Comparison of ENCODE assay signal across 17 cellular contexts in the genomic region with DNA sequence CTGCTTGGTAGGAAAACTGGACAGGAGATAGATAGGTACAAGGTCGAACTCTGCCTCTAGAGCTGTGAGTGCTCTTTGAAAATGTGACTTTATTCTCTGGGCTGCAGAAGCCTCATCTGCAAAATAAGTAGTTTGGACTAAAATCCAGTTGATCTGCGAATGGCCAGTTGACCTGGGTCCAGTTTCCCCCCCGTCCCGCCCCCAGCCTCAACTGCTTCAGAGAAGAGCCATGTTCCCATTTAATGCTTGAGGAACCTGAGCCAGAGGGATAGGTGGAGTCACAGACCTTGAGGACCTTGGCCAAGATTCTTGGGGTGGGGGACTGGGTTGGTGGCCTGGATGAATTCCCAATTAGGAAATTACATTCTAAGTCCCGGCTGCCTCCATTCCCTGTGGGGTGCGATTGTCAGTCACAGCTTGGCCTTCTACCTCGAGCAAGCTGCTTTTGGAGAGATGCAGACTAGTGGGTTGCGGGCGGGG. TPM values are rescaled to one million over a fixed set of nuclear protein-coding genes. Genes with fewer than 3 reads are reported as not detected.
DNase-seq lines count a peak whose midpoint lies in the region; ATAC-seq, FAIRE-seq and TF ChIP-seq lines count a peak whose summit lies in the region.
"Had no signal": no experiment of that assay in that cellular context is flagged by ENCODE, and none has a peak within 500 bp of the region (broad histone marks: within the 10 kb centered on the region; RNA-seq: fewer than 3 reads in every experiment).

No MANE protein-coding gene starts in this region.

- H3K79me2 ChIP-seq in HepG2 (ENCODE audit: insufficient read depth, low read length): no peaks in the 10 kb centered on the region
- no peaks in the 10 kb centered on the region for H3K79me2 ChIP-seq in H1 (ENCODE audit: control insufficient read depth in 1 of 2, insufficient read depth in 2 of 2, low read length in 2 of 2)

- TF ChIP-seq CTCF in HepG2 (CRISPR knock-in tag; IDR thresholded peaks at IDR 0.05): no peak
- no peak for TF ChIP-seq CTCF in right lobe of liver (IDR thresholded peaks at IDR 0.05)
- no peak for TF ChIP-seq CTCF in H1 (IDR thresholded peaks at IDR 0.05; ENCODE audit: control extremely low read depth in 1 of 3, insufficient read depth in 1 of 3, low read depth in 1 of 3, low read length in 3 of 3)

- no peaks in the 10 kb centered on the region for H3K9me3 ChIP-seq in HepG2 (ENCODE audit: low read length)
- no peaks in the 10 kb centered on the region for H3K9me3 ChIP-seq in right lobe of liver
- H3K9me3 ChIP-seq in H1 (ENCODE audit: insufficient read depth in 2 of 2, low read depth in 1 of 2, low read length in 1 of 2): no peaks in the 10 kb centered on the region
- H3K9me3 ChIP-seq: suprapubic skin had no signal

- peaks cover 71% of the 10 kb centered on the region for H3K4me1 ChIP-seq in HepG2 (ENCODE audit: insufficient read depth, low read length)
- peaks cover 0 to 29% (median 2%) of the 10 kb centered on the region in 4 donors for H3K4me1 ChIP-seq in right lobe of liver
- peaks cover 0 to 16% (median 9%) of the 10 kb centered on the region in 4 experiments; a peak in 5 of 7 replicates for H3K4me1 ChIP-seq in H1 (replicated peaks in 1 of 4; ENCODE audit: control insufficient read depth in 3 of 4, insufficient read depth in 4 of 4, low read length in 3 of 4)

- no peak overlapping the region for H3K56ac ChIP-seq in H1 (replicated peaks; ENCODE audit: insufficient read length, low read depth, low read length)

- TF ChIP-seq POLR2A in HepG2 (IDR thresholded peaks at IDR 0.05; ENCODE audit: insufficient read depth in 1 of 2, low read depth in 2 of 2, low read length in 2 of 2) (no peak), right lobe of liver (IDR thresholded peaks at IDR 0.05) (no peak), H1 (IDR thresholded peaks at IDR 0.05; ENCODE audit: control extremely low read depth in 1 of 2, low read depth in 2 of 2, low read length in 2 of 2) (no peak), H54 (IDR thresholded peaks at IDR 0.05; ENCODE audit: low read depth, low read length) (no peak)

- H3K36me3 Mint-ChIP-seq in naive B cell: no peaks in the 10 kb centered on the region

- ATAC-seq in HepG2 (no peak), right lobe of liver (no peak), naive B cell (ENCODE audit: low read depth in 2 of 2) (no peak), HG03139 (IDR thresholded peaks at IDR 0.05; ENCODE audit: unreplicated experiment) (no peak)
- ATAC-seq: activated CD4-positive, alpha-beta T cell treated with anti-CD3 and anti-CD28 coated beads for 36 hours; esophagus mucosa had no signal

- H3K27ac Mint-ChIP-seq in naive B cell: no peak overlapping the region
- H3K27ac Mint-ChIP-seq: activated CD4-positive, alpha-beta T cell treated with anti-CD3 and anti-CD28 coated beads for 36 hours; activated T-helper 2 cell treated with anti-CD3 and anti-CD28 coated beads, Interferon-gamma antibody, Interleukin-2, Interleukin-4, amounts not matched to agents 10 μg/mL and 5 μg/mL and 100 μg/mL, durations not matched to agents 14 hours and 24 hours and 36 hours had no signal

- H4K91ac ChIP-seq in H1 (replicated peaks; ENCODE audit: insufficient read length, low read length): no peak overlapping the region

- no peak overlapping the region for H2BK20ac ChIP-seq in H1 (ENCODE audit: low read length)

- H3K9ac ChIP-seq in HepG2 (ENCODE audit: insufficient read depth, low read depth, low read length): peak overlapping the region; percentile 73
- no peak overlapping the region for H3K9ac ChIP-seq in H1 (replicated peaks in 1 of 4; ENCODE audit: extremely low read depth in 1 of 4, low read depth in 3 of 4, low read length in 3 of 4)

- BruUV-seq in HepG2 (replicated peaks; lab: Mats Ljungman, UMichigan): no TSS peak

- no peak overlapping the region for H4K5ac ChIP-seq in H1 (ENCODE audit: insufficient read length, low read depth, low read length)

- H3K27me3 ChIP-seq in HepG2 (ENCODE audit: control insufficient read depth in 1 of 2, insufficient read depth in 2 of 2, low read length in 2 of 2) (no peaks in the 10 kb centered on the region), right lobe of liver (no peaks in the 10 kb centered on the region), H1 (replicated peaks in 1 of 4; ENCODE audit: control insufficient read depth in 3 of 4, extremely low read depth in 1 of 4, insufficient read depth in 3 of 4, low read length in 3 of 4) (peaks cover 29 to 83% (median 75%) of the 10 kb centered on the region in 4 experiments)

- CTCF ChIA-PET in HepG2 (lab: Yijun Ruan, JAX; ENCODE audit: low intra/inter-chr PET ratio, low total read pairs) (interaction anchor here (2.5 to 2.9 kb wide), 3 partner anchors 137 to 169 kb away, joined by 18 to 52 read pairs (median 30); no protein-coding TSS in a partner anchor), H1 (lab: Charles Lee; ENCODE audit: partially characterized antibody) (interaction anchor here (0.8 to 8.8 kb wide), 22 partner anchors 9 to 218 kb away, joined by 3 to 108 read pairs (median 4); a partner anchor contains a TSS)

- 48% methylated on average over 7 of the region's 9 CpGs for WGBS in HepG2 (ENCODE audit: low lambda C conversion rate)
- 96% methylated on average over 5 of the region's 9 CpGs for WGBS in right lobe of liver (ENCODE audit: insufficient coverage, low coverage, low lambda C conversion rate, missing lambda C conversion rate)
- 86% methylated on average over 9 of the region's 9 CpGs; no CpG with 5 or more reads in 1 of the 2 experiments for WGBS in H1 (ENCODE audit: extremely low coverage in 1 of 2, insufficient coverage in 1 of 2, insufficient read length in 1 of 2, insufficient replicate concordance in 2 of 2, low coverage in 1 of 2, low lambda C conversion rate in 2 of 2, missing lambda C conversion rate in 1 of 2), 2 experiments

- DNase-seq in HepG2 (ENCODE audit: low spot score): no peak
- DNase-seq in right lobe of liver: no peak
- peak in 1 of 2 experiments; percentile 20 for DNase-seq in H1 (ENCODE audit: low read depth in 1 of 2, low spot score in 2 of 2)
- DNase-seq in naive B cell: no peak
- DNase-seq in KBM-7: no peak
- no peak for DNase-seq in H54 (ENCODE audit: insufficient read length, low spot score)
- DNase-seq in NCI-H524 treated with DMSO at 0.1 percent for 48 hours (lab: John Stamatoyannopoulos, UW): no peak
- DNase-seq: activated CD4-positive, alpha-beta T cell treated with anti-CD3 and anti-CD28 coated beads for 36 hours; NCI-H1048 had no signal

- POLR2A ChIA-PET in HepG2 (lab: Yijun Ruan, JAX) (interaction anchor here (0.9 to 2.8 kb wide), 8 partner anchors 13 to 367 kb away, joined by 3 to 34 read pairs (median 9); a partner anchor contains a TSS), H1 (lab: Charles Lee; ENCODE audit: partially characterized antibody) (interaction anchor here (0.6 to 1.1 kb wide), 2 partner anchors 38 to 46 kb away, joined by 3 read pairs; no protein-coding TSS in a partner anchor)

- H2AK5ac ChIP-seq in H1 (ENCODE audit: low read depth, low read length): no peak overlapping the region

- no peak overlapping the region for H3K14ac ChIP-seq in H1 (ENCODE audit: insufficient read length)

- no peak for TF ChIP-seq EP300 in HepG2 (IDR thresholded peaks at IDR 0.05; ENCODE audit: low read depth in 2 of 2, low read length in 2 of 2)
- no peak for TF ChIP-seq EP300 in HepG2 (CRISPR knock-in tag; IDR thresholded peaks at IDR 0.05; ENCODE audit: borderline replicate concordance)
- no peak for TF ChIP-seq EP300 in H1 (IDR thresholded peaks at IDR 0.05; ENCODE audit: borderline replicate concordance in 1 of 2, low read depth in 2 of 2, low read length in 2 of 2)

- in situ Hi-C loops in HepG2 (cut with HindIII; ENCODE audit: extremely low pct_ligation_motif_present, low pct_unique_long_range_greater_than_20kb): loop anchor here (5.0 to 10.0 kb wide), 2 partner anchors 169 to 421 kb away; no protein-coding TSS in a partner anchor
- in situ Hi-C loops in KBM-7 (cut with MboI; ENCODE audit: low pct_unique_long_range_greater_than_20kb, low sequenced_read_pairs): loop anchor here (25.0 kb wide), 2 partner anchors 149 to 424 kb away; no protein-coding TSS in a partner anchor

- H3K9me3 Mint-ChIP-seq in naive B cell: no peaks in the 10 kb centered on the region
- H3K9me3 Mint-ChIP-seq: activated T-helper 2 cell treated with anti-CD3 and anti-CD28 coated beads, Interferon-gamma antibody, Interleukin-2, Interleukin-4, amounts not matched to agents 10 μg/mL and 5 μg/mL and 100 μg/mL, durations not matched to agents 14 hours and 24 hours and 36 hours had no signal

- H3K4me1 Mint-ChIP-seq in naive B cell: peaks cover 17 to 24% (median 18%) of the 10 kb centered on the region in 3 donors

- H3K23ac ChIP-seq in H1 (ENCODE audit: insufficient read length): no peak overlapping the region

- peaks cover 18% of the 10 kb centered on the region for H3K23me2 ChIP-seq in H1 (ENCODE audit: low read depth, low read length)

- H3K4me3 ChIP-seq in HepG2 (replicated peaks in 1 of 3; ENCODE audit: insufficient read depth in 1 of 3, low read depth in 2 of 3, low read length in 3 of 3): peak overlapping the region; percentile 69 to 86 (median 77)
- H3K4me3 ChIP-seq in right lobe of liver: no peak overlapping the region
- peak overlapping the region in 1 of 4 experiments; percentile 65; a peak in 1 of 8 replicates for H3K4me3 ChIP-seq in H1 (ENCODE audit: extremely low read depth in 1 of 4, insufficient read depth in 2 of 4, low read depth in 3 of 4, low read length in 4 of 4)

- no peak overlapping the region for H3K18ac ChIP-seq in H1 (ENCODE audit: extremely low read depth, low read length)

- no peak overlapping the region for H2BK120ac ChIP-seq in H1 (replicated peaks; ENCODE audit: low read depth, low read length)

- H2BK15ac ChIP-seq in H1 (ENCODE audit: low read length): no peak overlapping the region

- H2BK5ac ChIP-seq in H1 (ENCODE audit: low read depth, low read length): no peak overlapping the region

- H3K27ac ChIP-seq in HepG2 (ENCODE audit: extremely low read length, insufficient read depth, low read length) (peak overlapping the region; percentile 68), right lobe of liver (no peak overlapping the region), H1 (ENCODE audit: low read depth, low read length) (no peak overlapping the region)
- H3K27ac ChIP-seq: cardiac muscle cell, SK-N-MC had no signal

- H3K4ac ChIP-seq in H1 (replicated peaks; ENCODE audit: insufficient read length, low read depth, low read length): no peak overlapping the region

- H4K20me1 ChIP-seq in HepG2 (ENCODE audit: insufficient read depth, low read length): no peaks in the 10 kb centered on the region
- peaks cover 2 to 4% of the 10 kb centered on the region in 2 experiments for H4K20me1 ChIP-seq in H1 (replicated peaks in 1 of 2; ENCODE audit: control insufficient read depth in 1 of 2, insufficient read depth in 2 of 2, low read length in 2 of 2)

- TF ChIP-seq RAD21 in HepG2 (CRISPR knock-in tag; IDR thresholded peaks at IDR 0.05): no peak
- TF ChIP-seq RAD21 in H1 (IDR thresholded peaks at IDR 0.05 in 1 of 2, conservative IDR thresholded peaks at IDR 0.05 in 1 of 2; ENCODE audit: low read depth in 2 of 2, low read length in 2 of 2): no peak

- H3K4me2 ChIP-seq in HepG2 (ENCODE audit: low read depth, low read length) (peak overlapping the region; percentile 91), H1 (ENCODE audit: insufficient read depth in 1 of 2, low read depth in 2 of 2, low read length in 2 of 2) (peak overlapping the region; percentile 73 to 93; a peak in 2 of 4 replicates)

- 0 out of 2 replicates have a peak overlapping the region, but pooled peaks have one; percentile 30 for H2BK12ac ChIP-seq in H1 (ENCODE audit: low read depth, low read length)

- H2AFZ ChIP-seq in HepG2 (ENCODE audit: low read length) (peak overlapping the region; percentile 16), H1 (ENCODE audit: low read length) (no peak overlapping the region)

- peaks cover 40 to 66% (median 49%) of the 10 kb centered on the region in 3 donors for H3K27me3 Mint-ChIP-seq in naive B cell

- no peak overlapping the region for H4K8ac ChIP-seq in H1 (ENCODE audit: extremely low read depth, insufficient read depth, low read length)

- peak overlapping the region in 7 of 8 donors; percentile 51 to 79 (median 70) for H3K4me3 Mint-ChIP-seq in naive B cell
- H3K4me3 Mint-ChIP-seq: activated CD4-positive, alpha-beta T cell treated with anti-CD3 and anti-CD28 coated beads for 36 hours had no signal

- H3K36me3 ChIP-seq in HepG2 (replicated peaks in 1 of 2; ENCODE audit: control insufficient read depth in 1 of 2, insufficient read depth in 2 of 2, low read length in 2 of 2): no peaks in the 10 kb centered on the region
- H3K36me3 ChIP-seq in right lobe of liver: no peaks in the 10 kb centered on the region
- H3K36me3 ChIP-seq in H1 (ENCODE audit: control insufficient read depth in 2 of 4, insufficient read depth in 4 of 4, low read length in 3 of 4): no peaks in the 10 kb centered on the region
- H3K36me3 ChIP-seq: cardiac muscle cell, suprapubic skin had no signal

- H3K79me1 ChIP-seq in H1 (ENCODE audit: low read depth, low read length): no peaks in the 10 kb centered on the region

- intact Hi-C loops in HepG2 (cut with micrococcal nuclease; ENCODE audit: unreplicated experiment) (loop anchor here (2.0 to 5.0 kb wide), 2 partner anchors 223 to 424 kb away; no protein-coding TSS in a partner anchor), right lobe of liver (cut with DNase I) (loop anchor here in 1 of 2 donors (5.0 to 10.0 kb wide), 2 partner anchors 411 to 421 kb away; no protein-coding TSS in a partner anchor)

- FAIRE-seq in HepG2 (lab: Jason Lieb, UNC) (no peak), H1 (lab: Jason Lieb, UNC) (no peak), H54 (lab: Jason Lieb, UNC) (no peak)
- FAIRE-seq: keratinocyte had no signal

RNA-seq across cellular contexts. Expression of a gene that starts 14.1 kb away (rescaled TPM):
- total RNA-seq in HepG2 (2016; rRNA removed; fragmentation: Illumina TruSeq; extraction: Trizol) (10.2 and 15.3 TPM in 2 replicates), right lobe of liver (1 to 10 TPM; 1.9 to 4.4 (median 2.7) TPM)
- total RNA-seq in HepG2 (2016; cell fraction: cytosol; rRNA removed; fragmentation: Illumina TruSeq; extraction: Trizol; ENCODE audit: low read depth): 3.7 TPM in 2 replicates
- total RNA-seq in HepG2 (2016; cell fraction: insoluble cytoplasmic fraction; rRNA removed; fragmentation: Illumina TruSeq; extraction: Trizol): 8.3 and 14.7 TPM in 2 replicates
- 9.6 and 10.4 TPM in 2 replicates for total RNA-seq in HepG2 (2016; cell fraction: membrane; rRNA removed; fragmentation: Illumina TruSeq; extraction: Trizol)
- 10.9 and 12.4 TPM in 2 replicates for total RNA-seq in HepG2 (2016; cell fraction: nucleus; rRNA removed; fragmentation: Illumina TruSeq; extraction: Trizol)
- polyA plus RNA-seq in HepG2 (2011; rRNA removed) (2.8 and 3.0 TPM in 2 replicates), H1 (2011; rRNA removed) (0.02 TPM in 1 of 2 replicates, not detected in the other), naive B cell (ENCODE audit: low read depth in 6 of 6) (not detected)
- polyA plus RNA-seq in HepG2 (2011; cell fraction: cytosol; rRNA removed): 1.9 and 3.7 TPM in 2 replicates
- polyA plus RNA-seq in HepG2 (2011; cell fraction: nucleus; rRNA removed): 9.5 and 10.4 TPM in 2 replicates
- 1.0 and 1.6 TPM in 2 replicates for polyA plus RNA-seq in HepG2 (2012)
- 2.8 and 3.6 TPM in 2 replicates for polyA plus RNA-seq in HepG2 (2016; cell fraction: cytosol; fragmentation: Illumina TruSeq; extraction: Trizol; ENCODE audit: low read depth)
- polyA plus RNA-seq in HepG2 (2016; cell fraction: insoluble cytoplasmic fraction; fragmentation: Illumina TruSeq; extraction: Trizol; ENCODE audit: low read depth): 13.1 and 15.6 TPM in 2 replicates
- polyA plus RNA-seq in HepG2 (2016; cell fraction: membrane; fragmentation: Illumina TruSeq; extraction: Trizol; ENCODE audit: low read depth): 8.1 and 8.9 TPM in 2 replicates
- polyA plus RNA-seq in HepG2 (2016; cell fraction: nucleus; fragmentation: Illumina TruSeq; extraction: Trizol; ENCODE audit: insufficient read depth, low read depth): 26.2 and 30.9 TPM in 2 replicates
- 3.0 and 6.9 TPM in 2 replicates for polyA minus RNA-seq in HepG2 (2011; rRNA and poly(A)+ RNA removed; ENCODE audit: low replicate concordance)
- 1.5 and 2.4 TPM in 2 replicates for polyA minus RNA-seq in HepG2 (2011; cell fraction: cytosol; rRNA and poly(A)+ RNA removed)
- 4.9 and 5.3 TPM in 2 replicates for polyA minus RNA-seq in HepG2 (2011; cell fraction: nucleus; rRNA and poly(A)+ RNA removed)
- not detected in 2 replicates for total RNA-seq in H1 (2021; fragmentation: NEBNext Ultra II Directional; extraction: Animal tissue kit (Norgen Biotek cat#: 25700))
- not detected for polyA plus RNA-seq in H1 (2011; cell fraction: cytosol; rRNA removed)
- polyA plus RNA-seq in H1 (2011; cell fraction: nucleus; rRNA removed): not detected
- 0.09 TPM in 1 of 4 replicates, not detected in the others for polyA plus RNA-seq in H1 (2012, experiment 1 of 2)
- not detected for polyA plus RNA-seq in H1 (2012, experiment 2 of 2)
- polyA plus RNA-seq in H1 (2013, experiment 1 of 2): not detected
- not detected for polyA plus RNA-seq in H1 (2013, experiment 2 of 2)
- polyA minus RNA-seq in H1 (2011; rRNA and poly(A)+ RNA removed): not detected in 2 replicates
- not detected for polyA minus RNA-seq in H1 (2011; cell fraction: cytosol; rRNA and poly(A)+ RNA removed)
- polyA minus RNA-seq in H1 (2011; cell fraction: nucleus; rRNA and poly(A)+ RNA removed): not detected
- total RNA-seq: activated CD4-positive, alpha-beta T cell treated with anti-CD3 and anti-CD28 coated beads for 36 hours; pulmonary artery endothelial cell had no signal
- polyA plus RNA-seq: keratinocyte had no signal

RNA-seq across cellular contexts. Expression of a gene that starts 38.5 kb away (rescaled TPM):
- 0.86 and 1.1 TPM in 2 replicates for total RNA-seq in HepG2 (2016; rRNA removed; fragmentation: Illumina TruSeq; extraction: Trizol)
- 0.10 and 0.35 TPM in 2 replicates for total RNA-seq in HepG2 (2016; cell fraction: cytosol; rRNA removed; fragmentation: Illumina TruSeq; extraction: Trizol; ENCODE audit: low read depth)
- 0.92 and 1.3 TPM in 2 replicates for total RNA-seq in HepG2 (2016; cell fraction: insoluble cytoplasmic fraction; rRNA removed; fragmentation: Illumina TruSeq; extraction: Trizol)
- 1.1 and 1.5 TPM in 2 replicates for total RNA-seq in HepG2 (2016; cell fraction: membrane; rRNA removed; fragmentation: Illumina TruSeq; extraction: Trizol)
- total RNA-seq in HepG2 (2016; cell fraction: nucleus; rRNA removed; fragmentation: Illumina TruSeq; extraction: Trizol): 1.1 and 1.3 TPM in 2 replicates
- polyA plus RNA-seq in HepG2 (2011; rRNA removed): 0.11 and 0.17 TPM in 2 replicates
- polyA plus RNA-seq in HepG2 (2011; cell fraction: cytosol; rRNA removed): 0.05 and 0.09 TPM in 2 replicates
- polyA plus RNA-seq in HepG2 (2011; cell fraction: nucleus; rRNA removed): 0.29 and 0.48 TPM in 2 replicates
- 0.15 and 0.40 TPM in 2 replicates for polyA plus RNA-seq in HepG2 (2012)
- polyA plus RNA-seq in HepG2 (2016; cell fraction: cytosol; fragmentation: Illumina TruSeq; extraction: Trizol; ENCODE audit: low read depth): 0.14 and 0.16 TPM in 2 replicates
- 1.2 and 1.7 TPM in 2 replicates for polyA plus RNA-seq in HepG2 (2016; cell fraction: insoluble cytoplasmic fraction; fragmentation: Illumina TruSeq; extraction: Trizol; ENCODE audit: low read depth)
- 0.49 and 0.62 TPM in 2 replicates for polyA plus RNA-seq in HepG2 (2016; cell fraction: membrane; fragmentation: Illumina TruSeq; extraction: Trizol; ENCODE audit: low read depth)
- 1.8 and 2.4 TPM in 2 replicates for polyA plus RNA-seq in HepG2 (2016; cell fraction: nucleus; fragmentation: Illumina TruSeq; extraction: Trizol; ENCODE audit: insufficient read depth, low read depth)
- polyA minus RNA-seq in HepG2 (2011; rRNA and poly(A)+ RNA removed; ENCODE audit: low replicate concordance): not detected in 2 replicates
- not detected in 2 replicates for polyA minus RNA-seq in HepG2 (2011; cell fraction: cytosol; rRNA and poly(A)+ RNA removed)
- not detected in 2 replicates for polyA minus RNA-seq in HepG2 (2011; cell fraction: nucleus; rRNA and poly(A)+ RNA removed)
- total RNA-seq in right lobe of liver: not detected
- total RNA-seq in H1 (2021; fragmentation: NEBNext Ultra II Directional; extraction: Animal tissue kit (Norgen Biotek cat#: 25700)): not detected in 2 replicates
- 0.02 TPM in 1 of 2 replicates, not detected in the other for polyA plus RNA-seq in H1 (2011; rRNA removed)
- not detected for polyA plus RNA-seq in H1 (2011; cell fraction: cytosol; rRNA removed)
- not detected for polyA plus RNA-seq in H1 (2011; cell fraction: nucleus; rRNA removed)
- polyA plus RNA-seq in H1 (2012, experiment 1 of 2): 0.15 to 0.34 TPM in 2 of 4 replicates, not detected in the others
- 0.04 TPM for polyA plus RNA-seq in H1 (2012, experiment 2 of 2)
- not detected for polyA plus RNA-seq in H1 (2013, experiment 1 of 2)
- polyA plus RNA-seq in H1 (2013, experiment 2 of 2): 0.02 TPM
- polyA minus RNA-seq in H1 (2011; rRNA and poly(A)+ RNA removed): not detected in 2 replicates
- not detected for polyA minus RNA-seq in H1 (2011; cell fraction: cytosol; rRNA and poly(A)+ RNA removed)
- not detected for polyA minus RNA-seq in H1 (2011; cell fraction: nucleus; rRNA and poly(A)+ RNA removed)
- not detected for polyA plus RNA-seq in naive B cell (ENCODE audit: low read depth in 6 of 6)
- total RNA-seq: activated CD4-positive, alpha-beta T cell treated with anti-CD3 and anti-CD28 coated beads for 36 hours; activated T-helper 2 cell treated with anti-CD3 and anti-CD28 coated beads, Interferon-gamma antibody, Interleukin-2, Interleukin-4, amounts not matched to agents 10 μg/mL and 5 μg/mL and 100 μg/mL, durations not matched to agents 14 hours and 24 hours and 36 hours; esophagus mucosa; pulmonary artery endothelial cell had no signal

Comparison
In these comparisons a context has a peak if more than half of its experiments do, and no peak if none do; other contexts are left out.
1. H3K4me3 ChIP-seq: peak in HepG2 (3 of 3); none in right lobe of liver (0 of 3).